9 cellular contexts compared by ENCODE assay signal in genomic region chr1:8604041-8604942, GRCh38.
DNase-seq lines count a peak whose midpoint lies in the region; ATAC-seq, FAIRE-seq and TF ChIP-seq lines count a peak whose summit lies in the region.
"Had no signal": no experiment of that assay in that cellular context is flagged by ENCODE, and none has a peak within 500 bp of the region (broad histone marks: within the 10 kb centered on the region; RNA-seq: fewer than 3 reads in every experiment).

No MANE protein-coding gene starts in this region.

- no TSS peak for BruUV-seq in K562 (replicated peaks; lab: Mats Ljungman, UMichigan)

- CTCF ChIA-PET in K562 (lab: Yijun Ruan, JAX; ENCODE audit: low intra/inter-chr PET ratio), result no interaction called here

- POLR2A ChIA-PET in K562 (lab: Yijun Ruan, JAX), result no interaction called here

- TF ChIP-seq CTCF in C4-2B (conservative IDR thresholded peaks at IDR 0.05) (no peak), K562 (IDR thresholded peaks at IDR 0.05 in 2 of 3, conservative IDR thresholded peaks at IDR 0.05 in 1 of 3; ENCODE audit: insufficient read depth in 2 of 3, low read depth in 1 of 3, low read length in 3 of 3) (no peak), suprapubic skin (IDR thresholded peaks at IDR 0.05) (no peak)

- FAIRE-seq in K562 (lab: Jason Lieb, UNC), result no peak

- TF ChIP-seq RAD21 in K562 (CRISPR knock-in tag; conservative IDR thresholded peaks at IDR 0.05 in 1 of 2, IDR thresholded peaks at IDR 0.05 in 1 of 2), result no peak

- WGBS in K562 (ENCODE audit: insufficient coverage, low coverage, missing lambda C conversion rate), result 61% methylated on average over 7 of the region's 7 CpGs
- WGBS in suprapubic skin, result 72% methylated on average over 7 of the region's 7 CpGs

- TF ChIP-seq EP300 in K562 (IDR thresholded peaks at IDR 0.05; ENCODE audit: low read length) (no peak), suprapubic skin (IDR thresholded peaks at IDR 0.05) (no peak)

- ATAC-seq in GM19372 (IDR thresholded peaks at IDR 0.05; ENCODE audit: low read depth, unreplicated experiment) (peak; percentile 82), HG03342 (IDR thresholded peaks at IDR 0.05; ENCODE audit: unreplicated experiment) (peak; percentile 83), K562 (no peak; the same call in 2 of the 3 replicates)

- H2AFZ ChIP-seq in K562 (ENCODE audit: low read depth, low read length), result no peak overlapping the region

- no peak overlapping the region for H3K4me2 ChIP-seq in K562 (ENCODE audit: insufficient read depth, low read length)

- no peaks in the 10 kb centered on the region for H3K9me1 ChIP-seq in K562 (ENCODE audit: control insufficient read depth, insufficient read depth, low read length)

- TF ChIP-seq POLR2A in K562 (conservative IDR thresholded peaks at IDR 0.05) (no peak), suprapubic skin (IDR thresholded peaks at IDR 0.05) (no peak)

- H3K4me3 ChIP-seq in K562 (no peak overlapping the region), suprapubic skin (no peak overlapping the region)

- no peaks in the 10 kb centered on the region for H3K9me3 ChIP-seq in K562 (replicated peaks; ENCODE audit: control insufficient read depth, insufficient read depth, low read depth, low read length)
- no peaks in the 10 kb centered on the region for H3K9me3 ChIP-seq in suprapubic skin

- H3K9ac ChIP-seq in K562 (ENCODE audit: insufficient read depth in 1 of 2, low read depth in 2 of 2, low read length in 2 of 2), result no peak overlapping the region

- H3K27ac ChIP-seq in C4-2B (peak overlapping the region; percentile 36; the same call in 1 of the 2 replicates), K562 (ENCODE audit: extremely low read depth, low read depth, low read length) (no peak overlapping the region), suprapubic skin (no peak overlapping the region)

- DNase-seq in K562 (ENCODE audit: extremely low read depth in 1 of 4, low spot score in 3 of 4) (no peak), dermis blood vessel endothelial cell (no peak), suprapubic skin (ENCODE audit: low spot score in 2 of 2) (no peak), NCI-H146 (lab: John Stamatoyannopoulos, UW) (no peak), NCI-H1092 (lab: John Stamatoyannopoulos, UW) (no peak)
- DNase-seq: foreskin melanocyte had no signal

- intact Hi-C loops in K562 (cut with micrococcal nuclease), result no loop called here

- no peaks in the 10 kb centered on the region for H4K20me1 ChIP-seq in K562 (replicated peaks; ENCODE audit: control insufficient read depth, insufficient read depth, low read length)

- no peaks in the 10 kb centered on the region; the same call in 2 of the 3 replicates for H3K79me2 ChIP-seq in K562 (ENCODE audit: control insufficient read depth, insufficient read depth, low read length)

- H3K36me3 ChIP-seq in K562 (ENCODE audit: control insufficient read depth, insufficient read depth, low read length), result no peaks in the 10 kb centered on the region
- H3K36me3 ChIP-seq in suprapubic skin, result no peaks in the 10 kb centered on the region

- in situ Hi-C loops in K562 (cut with MboI), result no loop called here

- no peaks in the 10 kb centered on the region for H3K27me3 ChIP-seq in K562 (ENCODE audit: control insufficient read depth in 2 of 2, insufficient read depth in 2 of 2, low read length in 2 of 2)
- H3K27me3 ChIP-seq in suprapubic skin, result no peaks in the 10 kb centered on the region

- H3K4me1 ChIP-seq in K562 (replicated peaks in 1 of 2; ENCODE audit: control insufficient read depth in 2 of 2, insufficient read depth in 2 of 2, low read length in 2 of 2), result no peaks in the 10 kb centered on the region
- no peaks in the 10 kb centered on the region for H3K4me1 ChIP-seq in suprapubic skin

TF ChIP-seq in K562, 482 proteins besides CTCF, POLR2A, EP300 and RAD21:
- TF ChIP-seq ZNF280A (IDR thresholded peaks at IDR 0.05; ENCODE audit: low read depth, partially characterized antibody), result no peak
- TF ChIP-seq HMBOX1 (IDR thresholded peaks at IDR 0.05), result peak; percentile 63
- TF ChIP-seq PCBP2 (IDR thresholded peaks at IDR 0.05; ENCODE audit: low read depth, low read length, poor library complexity, severe bottlenecking), result peak; percentile 70
TF ChIP-seq in K562: peak in this region for 2.
